In genomic region chr1:21294266-21295058, GRCh38 we compare ENCODE assay signal across 8 cellular contexts. TPM values are rescaled to one million over a fixed set of nuclear protein-coding genes. Genes with fewer than 3 reads are reported as not detected.
DNase-seq lines count a peak whose midpoint lies in the region; ATAC-seq, FAIRE-seq and TF ChIP-seq lines count a peak whose summit lies in the region.

No MANE protein-coding gene starts in this region.

- H3K4me3 ChIP-seq in Panc1 (ENCODE audit: low read depth in 2 of 2, low read length in 2 of 2) (peak overlapping the region in 1 of 2 experiments; percentile 11; a peak in 1 of 4 replicates), mesodermal cell (ENCODE audit: extremely low read depth, insufficient read depth, low read length, poor library complexity, severe bottlenecking) (no peak overlapping the region)

- WGBS in mesodermal cell (ENCODE audit: insufficient coverage in 2 of 2), 2 experiments: 93 to 98% methylated on average over 3 to 7 of the region's 13 CpGs

- H3K27ac ChIP-seq in Panc1 (ENCODE audit: low read length): peak overlapping the region; percentile 71
- H3K27ac ChIP-seq in mesodermal cell (ENCODE audit: low read depth, low read length, severe bottlenecking): peak overlapping the region; percentile 16

- in situ Hi-C loops in Panc1 (cut with HindIII; ENCODE audit: low pct_unique_long_range_greater_than_20kb, low sequenced_read_pairs): no loop called here

- H3K36me3 ChIP-seq in Panc1 (ENCODE audit: control insufficient read depth, insufficient read depth, low read length) (no peaks in the 10 kb centered on the region), mesodermal cell (ENCODE audit: control insufficient read depth, insufficient read depth, low read length) (peaks cover 8% of the 10 kb centered on the region)

- POLR2A ChIA-PET in Panc1 (lab: Charles Lee): no interaction called here

- ATAC-seq in HG02763 (IDR thresholded peaks at IDR 0.05; ENCODE audit: unreplicated experiment) (peak; percentile 57), Panc1 (no peak)
- peak; percentile 68 for ATAC-seq in stimulated activated naive CD8-positive, alpha-beta T cell treated with anti-CD3 and anti-CD28 coated beads, Interleukin-15, Interleukin-2, amounts not matched to agents 100 U/mL and 50 U/mL, for 24 hours

- H3K9me3 ChIP-seq in Panc1 (ENCODE audit: control insufficient read depth, insufficient read depth, low read depth, low read length): no peaks in the 10 kb centered on the region
- no peaks in the 10 kb centered on the region for H3K9me3 ChIP-seq in mesodermal cell (ENCODE audit: control insufficient read depth, low read length)

- TF ChIP-seq CTCF in Panc1 (IDR thresholded peaks at IDR 0.05): no peak

- intact Hi-C loops in Panc1 (cut with micrococcal nuclease; ENCODE audit: unreplicated experiment): no loop called here

- H3K4me1 ChIP-seq in Panc1 (ENCODE audit: control insufficient read depth, insufficient read depth, low read length): peaks cover 53% of the 10 kb centered on the region
- peaks cover 41% of the 10 kb centered on the region for H3K4me1 ChIP-seq in mesodermal cell (ENCODE audit: control insufficient read depth, insufficient read depth, low read length, poor library complexity, severe bottlenecking)

- DNase-seq in GM18507 (ENCODE audit: extremely low spot score, insufficient read length, low read depth) (peak; percentile 44), Panc1 (ENCODE audit: low read depth, low spot score) (no peak), dermis blood vessel endothelial cell (no peak), AML-193 (lab: John Stamatoyannopoulos, UW) (no peak)
- DNase-seq in activated naive CD4-positive, alpha-beta T cell treated with Interleukin-2 at 50 U/mL for 16 hours: peak; percentile 89
- DNase-seq in stimulated activated naive CD8-positive, alpha-beta T cell treated with anti-CD3 and anti-CD28 coated beads, Interleukin-15, Interleukin-2, amounts not matched to agents 100 U/mL and 50 U/mL, for 24 hours: peak; percentile 87

- CTCF ChIA-PET in Panc1 (lab: Charles Lee): no interaction called here

- BruUV-seq in Panc1 (replicated peaks; lab: Mats Ljungman, UMichigan): no TSS peak

- peak; percentile 99 for FAIRE-seq in GM18507 (lab: Jason Lieb, UNC)

- H3K27me3 ChIP-seq in Panc1 (ENCODE audit: control insufficient read depth, insufficient read depth, low read length): no peaks in the 10 kb centered on the region

RNA-seq across cellular contexts. Expression of gene ECE1, which starts 4.2 kb away (rescaled TPM):
- total RNA-seq in Panc1 (2021; ENCODE audit: unreplicated experiment) (192 TPM), dermis blood vessel endothelial cell (223 and 442 TPM in 2 replicates)
- 250 TPM for polyA plus RNA-seq in Panc1 (2012; ENCODE audit: insufficient read length)
- 279 TPM for polyA plus RNA-seq in mesodermal cell (2013, experiment 1 of 2)
- 263 TPM for polyA plus RNA-seq in mesodermal cell (2013, experiment 2 of 2)

Comparison
In these comparisons a context has a peak if more than half of its experiments do, and no peak if none do; other contexts are left out.
1. DNase-seq: peak in GM18507 (single experiment), activated naive CD4-positive, alpha-beta T cell treated with Interleukin-2 at 50 U/mL for 16 hours (single experiment) and stimulated activated naive CD8-positive, alpha-beta T cell treated with anti-CD3 and anti-CD28 coated beads, Interleukin-15, Interleukin-2, amounts not matched to agents 100 U/mL and 50 U/mL, for 24 hours (single experiment); none in Panc1 (single experiment), dermis blood vessel endothelial cell (single experiment) and AML-193 (0 of 2).